9 cellular contexts compared by ENCODE assay signal in the genomic region with DNA sequence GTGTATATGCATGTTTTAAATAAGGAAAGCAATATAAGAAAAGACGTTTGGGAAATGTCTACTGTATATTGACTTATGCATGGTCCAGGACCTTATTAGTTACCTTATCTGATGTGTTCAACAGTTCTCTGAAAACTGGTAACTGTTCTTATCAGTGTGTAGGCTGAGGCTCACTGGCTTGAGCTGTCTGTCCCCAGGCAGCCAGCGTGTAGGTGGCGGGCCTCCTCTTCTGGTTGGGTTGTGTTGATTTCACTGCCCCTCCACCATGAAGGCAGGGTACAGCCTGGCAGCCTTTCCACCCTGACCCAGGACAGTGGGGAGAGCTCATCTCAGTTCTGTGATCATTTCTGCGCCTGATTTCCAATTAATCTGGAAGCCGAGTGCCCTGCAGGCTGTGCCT. TPM values are rescaled to one million over a fixed set of nuclear protein-coding genes. Genes with fewer than 3 reads are reported as not detected.
A peak's percentile ranks its signal among the peaks of the same experiment; 100 is the strongest.
DNase-seq lines count a peak whose midpoint lies in the region; ATAC-seq and TF ChIP-seq lines count a peak whose summit lies in the region.
"Had no signal": no experiment of that assay in that cellular context is flagged by ENCODE, and none has a peak within 500 bp of the region (broad histone marks: within the 10 kb centered on the region; RNA-seq: fewer than 3 reads in every experiment).

No MANE protein-coding gene starts in this region.

- H3K27me3 Mint-ChIP-seq in CD14-positive monocyte (ENCODE audit: low read depth in 3 of 3) (peaks cover 0 to 4% (median 0%) of the 10 kb centered on the region in 3 donors), osteocyte (ENCODE audit: unreplicated experiment) (peaks cover 11% of the 10 kb centered on the region)
- H3K27me3 Mint-ChIP-seq in effector memory CD8-positive, alpha-beta T cell: no peaks in the 10 kb centered on the region

- no peak for TF ChIP-seq CTCF in CD14-positive monocyte (IDR thresholded peaks at IDR 0.05)
- no peak for TF ChIP-seq CTCF in osteocyte (IDR thresholded peaks at IDR 0.05)

- H3K4me3 Mint-ChIP-seq in CD14-positive monocyte: no peak overlapping the region
- peak overlapping the region; percentile 50 to 71 for H3K4me3 Mint-ChIP-seq in effector memory CD8-positive, alpha-beta T cell
- no peak overlapping the region for H3K4me3 Mint-ChIP-seq in osteocyte (ENCODE audit: unreplicated experiment)
- H3K4me3 Mint-ChIP-seq: WTC11 had no signal

- H3K27ac Mint-ChIP-seq in CD14-positive monocyte (peak overlapping the region; percentile 66 to 92 (median 84)), osteocyte (ENCODE audit: unreplicated experiment) (no peak overlapping the region)
- peak overlapping the region; percentile 92 to 93 for H3K27ac Mint-ChIP-seq in effector memory CD8-positive, alpha-beta T cell
- H3K27ac Mint-ChIP-seq: WTC11 had no signal

- H3K4me1 Mint-ChIP-seq in CD14-positive monocyte (peaks cover 61% of the 10 kb centered on the region), osteocyte (ENCODE audit: unreplicated experiment) (no peaks in the 10 kb centered on the region)
- peaks cover 76 to 84% of the 10 kb centered on the region in 2 donors for H3K4me1 Mint-ChIP-seq in effector memory CD8-positive, alpha-beta T cell (ENCODE audit: low read depth in 2 of 2)

- H3K36me3 Mint-ChIP-seq in CD14-positive monocyte (peaks cover 2 to 4% of the 10 kb centered on the region in 2 donors), osteocyte (ENCODE audit: unreplicated experiment) (no peaks in the 10 kb centered on the region)
- H3K36me3 Mint-ChIP-seq in effector memory CD8-positive, alpha-beta T cell (ENCODE audit: insufficient read depth): no peaks in the 10 kb centered on the region
- H3K36me3 Mint-ChIP-seq: WTC11 had no signal

- peak; percentile 25 for ATAC-seq in GM19035 (IDR thresholded peaks at IDR 0.05; ENCODE audit: unreplicated experiment)
- ATAC-seq in HG03565 (IDR thresholded peaks at IDR 0.05; ENCODE audit: unreplicated experiment): peak; percentile 42
- ATAC-seq in effector memory CD8-positive, alpha-beta T cell (replicated peaks): peak; percentile 63
- ATAC-seq: WTC11 had no signal

- no peak for DNase-seq in CD14-positive monocyte (ENCODE audit: low spot score)
- peak in 2 of 3 experiments; percentile 20 to 25 for DNase-seq in effector memory CD8-positive, alpha-beta T cell
- DNase-seq in NCI-H146 treated with DMSO at 0.1 percent for 48 hours (lab: John Stamatoyannopoulos, UW; ENCODE audit: unreplicated experiment): no peak
- DNase-seq in osteocyte (ENCODE audit: extremely low spot score, unreplicated experiment): no peak
- no peak for DNase-seq in NCI-H2081 (lab: John Stamatoyannopoulos, UW)
- DNase-seq in NOMO-1 treated with dmso at 0.1 percent for 144 hours (lab: John Stamatoyannopoulos, UW; ENCODE audit: unreplicated experiment): no peak

- peaks cover 0 to 2% (median 0%) of the 10 kb centered on the region in 7 donors for H3K9me3 Mint-ChIP-seq in CD14-positive monocyte
- H3K9me3 Mint-ChIP-seq in effector memory CD8-positive, alpha-beta T cell: no peaks in the 10 kb centered on the region
- H3K9me3 Mint-ChIP-seq in osteocyte (ENCODE audit: unreplicated experiment): no peaks in the 10 kb centered on the region

- intact Hi-C loops in CD14-positive monocyte (cut with micrococcal nuclease): loop anchor here in 1 of 2 donors (10.0 kb wide), 1 partner anchor 212 kb away; no protein-coding TSS in a partner anchor

RNA-seq across cellular contexts. Expression of gene SEMA4D, which starts 38.7 kb away (rescaled TPM):
- 10 to 100 TPM; 28.2 to 28.6 TPM for polyA plus RNA-seq in CD14-positive monocyte
- total RNA-seq in osteocyte: 2.0 and 2.2 TPM in 2 replicates

Comparison
In these comparisons a context has a peak if more than half of its experiments do, and no peak if none do; other contexts are left out.
1. DNase-seq: peak in effector memory CD8-positive, alpha-beta T cell (2 of 3); none in CD14-positive monocyte (single experiment), NCI-H146 treated with DMSO at 0.1 percent for 48 hours (single experiment), osteocyte (single experiment), NCI-H2081 (0 of 2) and NOMO-1 treated with dmso at 0.1 percent for 144 hours (single experiment).
2. H3K4me3 Mint-ChIP-seq: peak in effector memory CD8-positive, alpha-beta T cell (2 of 2); none in CD14-positive monocyte (0 of 2) and osteocyte (single experiment).
3. Peak in every context shown above with its lines, with median percentiles within 50 percentile points of each other: ATAC-seq.